ENCODE assay signal across 15 cellular contexts in genomic region chr3:69811452-69812401, GRCh38.
"Had no signal": no experiment of that assay in that cellular context is flagged by ENCODE, and none has a peak within 500 bp of the region (broad histone marks: within the 10 kb centered on the region; RNA-seq: fewer than 3 reads in every experiment).

No MANE protein-coding gene starts in this region.

- H3K36me3 Mint-ChIP-seq: stimulated activated effector memory CD8-positive, alpha-beta T cell treated with anti-CD3 and anti-CD28 coated beads, Interleukin-12 subunit alpha, Interleukin-12 subunit beta, amount 100 ng/mL, for 72 hours; T-cell had no signal

- H3K4me3 Mint-ChIP-seq: activated naive CD8-positive, alpha-beta T cell treated with anti-CD3 and anti-CD28 coated beads, Interleukin-2, amount 50 U/mL, for 24 hours; activated T-helper 1 cell treated with anti-CD3 and anti-CD28 coated beads, Interleukin-12 subunit alpha, Interleukin-12 subunit beta, Interleukin-2, Interleukin-4 antibody, amounts not matched to agents 30 ng/mL and 10 ng/mL and 1 ng/mL, durations not matched to agents 14 hours and 24 hours and 36 hours; nephron progenitor cell; stimulated activated effector memory CD8-positive, alpha-beta T cell treated with anti-CD3 and anti-CD28 coated beads, Interleukin-12 subunit alpha, Interleukin-12 subunit beta, amount 100 ng/mL, for 72 hours; T-cell had no signal

- H3K9me3 Mint-ChIP-seq: activated naive CD8-positive, alpha-beta T cell treated with anti-CD3 and anti-CD28 coated beads, Interleukin-2, amount 50 U/mL, for 24 hours; activated T-helper 1 cell treated with anti-CD3 and anti-CD28 coated beads, Interleukin-12 subunit alpha, Interleukin-12 subunit beta, Interleukin-2, Interleukin-4 antibody, amounts not matched to agents 30 ng/mL and 10 ng/mL and 1 ng/mL, durations not matched to agents 14 hours and 24 hours and 36 hours; nephron progenitor cell; stimulated activated effector memory CD8-positive, alpha-beta T cell treated with anti-CD3 and anti-CD28 coated beads, Interleukin-12 subunit alpha, Interleukin-12 subunit beta, amount 100 ng/mL, for 72 hours had no signal

- H3K9me3 ChIP-seq: gastroesophageal sphincter had no signal

- H3K4me3 ChIP-seq: gastroesophageal sphincter, SK-N-MC had no signal

- DNase-seq: activated CD4-positive, alpha-beta T cell treated with anti-CD3 and anti-CD28 coated beads for 48 hours; activated naive CD4-positive, alpha-beta T cell treated with Interleukin-2 at 50 U/mL for 16 hours; activated naive CD8-positive, alpha-beta T cell treated with anti-CD3 and anti-CD28 coated beads, Interleukin-2, amount 50 U/mL, for 24 hours; central memory CD4-positive, alpha-beta T cell; cortex of kidney; effector CD8-positive, alpha-beta T cell; nephron progenitor cell; small intestine; T-cell; trophoblast cell had no signal

- H3K36me3 ChIP-seq: gastroesophageal sphincter had no signal

- H3K27ac Mint-ChIP-seq: activated naive CD8-positive, alpha-beta T cell treated with anti-CD3 and anti-CD28 coated beads, Interleukin-2, amount 50 U/mL, for 24 hours; activated T-helper 1 cell treated with anti-CD3 and anti-CD28 coated beads, Interleukin-12 subunit alpha, Interleukin-12 subunit beta, Interleukin-2, Interleukin-4 antibody, amounts not matched to agents 30 ng/mL and 10 ng/mL and 1 ng/mL, durations not matched to agents 14 hours and 24 hours and 36 hours; nephron progenitor cell; stimulated activated effector memory CD8-positive, alpha-beta T cell treated with anti-CD3 and anti-CD28 coated beads, Interleukin-12 subunit alpha, Interleukin-12 subunit beta, amount 100 ng/mL, for 72 hours; T-cell had no signal

- ATAC-seq: activated naive CD8-positive, alpha-beta T cell treated with anti-CD3 and anti-CD28 coated beads, Interleukin-2, amount 50 U/mL, for 24 hours; gastroesophageal sphincter; left lobe of liver; stimulated activated effector memory CD8-positive, alpha-beta T cell treated with anti-CD3 and anti-CD28 coated beads, Interleukin-12 subunit alpha, Interleukin-12 subunit beta, amount 100 ng/mL, for 72 hours; T-cell had no signal

- H3K4me1 Mint-ChIP-seq: activated naive CD8-positive, alpha-beta T cell treated with anti-CD3 and anti-CD28 coated beads, Interleukin-2, amount 50 U/mL, for 24 hours; nephron progenitor cell; stimulated activated effector memory CD8-positive, alpha-beta T cell treated with anti-CD3 and anti-CD28 coated beads, Interleukin-12 subunit alpha, Interleukin-12 subunit beta, amount 100 ng/mL, for 72 hours; T-cell had no signal

- H3K27me3 ChIP-seq: gastroesophageal sphincter had no signal

- FAIRE-seq: small intestine had no signal

- H3K27ac ChIP-seq: SK-N-MC had no signal
